Comparison of ENCODE assay signal across 21 cellular contexts in the genomic region with DNA sequence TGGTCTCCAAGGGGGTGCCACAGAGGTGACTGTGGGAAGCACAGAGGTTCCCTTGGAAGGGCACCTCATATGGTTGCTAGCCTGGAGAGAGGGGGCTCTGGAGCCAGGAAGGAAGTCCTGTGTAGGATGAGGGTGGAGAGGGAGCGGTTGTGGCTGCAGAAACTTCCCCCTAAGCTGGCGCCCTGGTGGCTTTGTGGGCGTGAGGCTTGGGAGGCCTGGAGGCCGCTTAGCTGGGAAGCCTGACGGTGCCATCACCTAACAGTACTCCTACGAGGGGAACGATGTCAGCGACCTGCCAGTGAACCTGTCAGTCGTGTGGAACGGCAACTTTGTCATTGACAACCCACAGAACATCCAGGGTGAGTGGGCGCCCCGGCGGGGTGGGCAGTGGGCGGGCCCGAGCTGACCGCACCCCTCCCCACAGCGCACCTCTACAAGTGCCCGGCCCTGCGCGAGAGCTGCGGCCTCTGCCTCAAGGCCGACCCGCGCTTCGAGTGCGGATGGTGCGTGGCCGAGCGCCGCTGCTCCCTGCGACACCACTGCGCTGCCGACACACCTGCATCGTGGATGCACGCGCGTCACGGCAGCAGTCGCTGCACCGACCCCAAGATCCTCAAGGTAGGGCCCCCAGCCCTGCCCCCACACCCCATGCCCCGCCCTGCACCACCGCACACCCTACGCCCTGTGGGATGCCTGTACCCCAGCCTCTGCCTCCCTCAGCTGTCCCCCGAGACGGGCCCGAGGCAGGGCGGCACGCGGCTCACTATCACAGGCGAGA.
"Had no signal": no experiment of that assay in that cellular context is flagged by ENCODE, and none has a peak within 500 bp of the region (broad histone marks: within the 10 kb centered on the region; RNA-seq: fewer than 3 reads in every experiment).

No MANE protein-coding gene starts in this region.

- DNase-seq: activated CD4-positive, alpha-beta T cell treated with anti-CD3 and anti-CD28 coated beads for 4 hours; activated naive CD4-positive, alpha-beta T cell treated with Interleukin-2 at 50 U/mL for 16 hours; body of pancreas; cerebellar nuclear complex; dermis blood vessel endothelial cell; esophagus squamous epithelium; foreskin fibroblast; islet precursor cell; mammary epithelial cell; mucosa of descending colon; naive thymus-derived CD8-positive, alpha-beta T cell; psoas muscle; spleen; stimulated activated CD4-positive, alpha-beta T cell treated with anti-CD3 and anti-CD28 coated beads, Interleukin-1b, Interleukin-23, amount 100 ng/mL, for 48 hours; T1000; upper lobe of left lung; WERI-Rb-1 had no signal

- H3K27ac Mint-ChIP-seq: activated T-helper 1 cell treated with anti-CD3 and anti-CD28 coated beads, Interleukin-12 subunit alpha, Interleukin-12 subunit beta, Interleukin-2, Interleukin-4 antibody, amounts not matched to agents 30 ng/mL and 10 ng/mL and 1 ng/mL, durations not matched to agents 14 hours and 24 hours and 36 hours; naive thymus-derived CD8-positive, alpha-beta T cell had no signal

- H3K27ac ChIP-seq: body of pancreas, esophagus squamous epithelium, psoas muscle, spleen, upper lobe of left lung, WERI-Rb-1 had no signal

- H3K4me3 ChIP-seq: body of pancreas, esophagus squamous epithelium, mucosa of descending colon, psoas muscle, spleen, upper lobe of left lung had no signal

- H3K4me1 Mint-ChIP-seq: naive thymus-derived CD8-positive, alpha-beta T cell had no signal

- H3K9me3 Mint-ChIP-seq: activated T-helper 1 cell treated with anti-CD3 and anti-CD28 coated beads, Interleukin-12 subunit alpha, Interleukin-12 subunit beta, Interleukin-2, Interleukin-4 antibody, amounts not matched to agents 30 ng/mL and 10 ng/mL and 1 ng/mL, durations not matched to agents 14 hours and 24 hours and 36 hours; naive thymus-derived CD8-positive, alpha-beta T cell; stimulated activated memory B cell treated with anti-CD40 and anti-IgM and Interleukin-4, amounts not matched to agents 10 μg/mL and 1 μg/mL and 100 μg/mL, for 72 hours had no signal

- ATAC-seq: body of pancreas; left lobe of liver; mucosa of descending colon; naive thymus-derived CD8-positive, alpha-beta T cell; psoas muscle; sciatic nerve had no signal

- H3K4me3 Mint-ChIP-seq: activated T-helper 1 cell treated with anti-CD3 and anti-CD28 coated beads, Interleukin-12 subunit alpha, Interleukin-12 subunit beta, Interleukin-2, Interleukin-4 antibody, amounts not matched to agents 30 ng/mL and 10 ng/mL and 1 ng/mL, durations not matched to agents 14 hours and 24 hours and 36 hours; naive thymus-derived CD8-positive, alpha-beta T cell had no signal

- H3K27me3 Mint-ChIP-seq: naive thymus-derived CD8-positive, alpha-beta T cell; stimulated activated memory B cell treated with anti-CD40 and anti-IgM and Interleukin-4, amounts not matched to agents 10 μg/mL and 1 μg/mL and 100 μg/mL, for 72 hours had no signal

- H3K9me3 ChIP-seq: body of pancreas, esophagus squamous epithelium, mucosa of descending colon, psoas muscle, spleen, upper lobe of left lung had no signal

- H3K4me1 ChIP-seq: body of pancreas, psoas muscle, spleen, upper lobe of left lung had no signal

- H3K27me3 ChIP-seq: body of pancreas, esophagus squamous epithelium, spleen, upper lobe of left lung had no signal
